ENCODE assay signal across 8 cellular contexts in the genomic region with DNA sequence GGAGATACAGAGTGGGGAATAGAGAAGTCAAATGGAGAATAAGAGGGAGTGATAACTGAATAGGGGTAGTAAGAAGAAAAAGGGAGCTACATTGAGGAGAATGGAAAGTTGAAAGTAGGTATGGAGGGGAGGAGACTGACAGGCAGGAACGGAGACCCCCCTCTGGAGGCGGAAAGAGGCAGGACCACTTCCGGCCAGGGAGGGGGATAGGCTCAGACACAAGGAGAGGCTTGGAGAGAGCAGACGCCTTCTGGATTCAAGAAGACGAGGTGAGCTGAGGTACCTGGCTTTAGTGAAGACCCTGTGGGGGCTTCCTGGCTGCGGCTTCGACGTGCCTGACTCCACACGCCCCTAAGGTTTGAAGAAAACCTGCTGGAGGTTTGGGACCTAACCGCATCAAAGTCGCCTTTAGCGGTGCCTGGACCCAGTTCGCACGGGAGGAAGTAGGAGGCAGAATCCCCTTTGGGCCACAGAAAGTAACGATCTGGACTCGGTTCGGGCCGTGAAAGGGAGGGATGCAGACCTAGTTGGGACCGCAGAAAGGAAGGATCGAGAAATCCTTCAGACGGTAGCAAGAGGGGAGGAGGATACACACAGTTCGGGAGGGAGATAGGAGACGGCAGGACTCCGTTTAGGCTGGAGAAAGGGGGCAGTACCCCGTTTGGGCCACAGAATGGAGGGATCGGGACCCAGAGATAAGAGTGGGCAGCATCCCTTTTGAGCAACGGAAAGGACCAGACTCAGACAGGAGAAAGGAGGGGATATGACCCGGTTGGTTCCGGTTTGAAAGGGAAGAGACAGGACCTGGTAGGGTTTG. TPM values are rescaled to one million over a fixed set of nuclear protein-coding genes. Genes with fewer than 3 reads are reported as not detected.
DNase-seq lines count a peak whose midpoint lies in the region; ATAC-seq, FAIRE-seq and TF ChIP-seq lines count a peak whose summit lies in the region.

A gene with protein sequence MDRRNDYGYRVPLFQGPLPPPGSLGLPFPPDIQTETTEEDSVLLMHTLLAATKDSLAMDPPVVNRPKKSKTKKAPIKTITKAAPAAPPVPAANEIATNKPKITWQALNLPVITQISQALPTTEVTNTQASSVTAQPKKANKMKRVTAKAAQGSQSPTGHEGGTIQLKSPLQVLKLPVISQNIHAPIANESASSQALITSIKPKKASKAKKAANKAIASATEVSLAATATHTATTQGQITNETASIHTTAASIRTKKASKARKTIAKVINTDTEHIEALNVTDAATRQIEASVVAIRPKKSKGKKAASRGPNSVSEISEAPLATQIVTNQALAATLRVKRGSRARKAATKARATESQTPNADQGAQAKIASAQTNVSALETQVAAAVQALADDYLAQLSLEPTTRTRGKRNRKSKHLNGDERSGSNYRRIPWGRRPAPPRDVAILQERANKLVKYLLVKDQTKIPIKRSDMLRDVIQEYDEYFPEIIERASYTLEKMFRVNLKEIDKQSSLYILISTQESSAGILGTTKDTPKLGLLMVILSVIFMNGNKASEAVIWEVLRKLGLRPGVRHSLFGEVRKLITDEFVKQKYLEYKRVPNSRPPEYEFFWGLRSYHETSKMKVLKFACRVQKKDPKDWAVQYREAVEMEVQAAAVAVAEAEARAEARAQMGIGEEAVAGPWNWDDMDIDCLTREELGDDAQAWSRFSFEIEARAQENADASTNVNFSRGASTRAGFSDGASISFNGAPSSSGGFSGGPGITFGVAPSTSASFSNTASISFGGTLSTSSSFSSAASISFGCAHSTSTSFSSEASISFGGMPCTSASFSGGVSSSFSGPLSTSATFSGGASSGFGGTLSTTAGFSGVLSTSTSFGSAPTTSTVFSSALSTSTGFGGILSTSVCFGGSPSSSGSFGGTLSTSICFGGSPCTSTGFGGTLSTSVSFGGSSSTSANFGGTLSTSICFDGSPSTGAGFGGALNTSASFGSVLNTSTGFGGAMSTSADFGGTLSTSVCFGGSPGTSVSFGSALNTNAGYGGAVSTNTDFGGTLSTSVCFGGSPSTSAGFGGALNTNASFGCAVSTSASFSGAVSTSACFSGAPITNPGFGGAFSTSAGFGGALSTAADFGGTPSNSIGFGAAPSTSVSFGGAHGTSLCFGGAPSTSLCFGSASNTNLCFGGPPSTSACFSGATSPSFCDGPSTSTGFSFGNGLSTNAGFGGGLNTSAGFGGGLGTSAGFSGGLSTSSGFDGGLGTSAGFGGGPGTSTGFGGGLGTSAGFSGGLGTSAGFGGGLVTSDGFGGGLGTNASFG (N-terminal part only) (plus strand): TSS at position 215 of the 817 bp plus-strand sequence. CDS start 1,423 bp downstream, outside the sequence.

- H3K9me3 ChIP-seq in AG04450 (ENCODE audit: control insufficient read depth, insufficient read depth, low read length) (no peaks in the 10 kb centered on the region), thyroid gland (no peaks in the 10 kb centered on the region), small intestine (ENCODE audit: control insufficient read depth, low read depth) (no peaks in the 10 kb centered on the region)

- H3K9me3 Mint-ChIP-seq in dendritic cell treated with granulocyte-macrophage colony-stimulating factor and Interleukin-4, amounts not matched to agents 40 ng/mL and 50 ng/mL, for 4 days = no peaks in the 10 kb centered on the region

- CTCF ChIA-PET in AG04450 (lab: Charles Lee) = interaction anchor here (0.9 to 1.4 kb wide), 3 partner anchors 19 to 281 kb away, joined by 3 to 5 read pairs (median 3); no protein-coding TSS in a partner anchor

- 1 to 3% methylated on average over 19 to 25 of the region's 29 CpGs for WGBS in thyroid gland, 2 donors
- 1 to 41% (median 15%) methylated on average over 29 of the region's 29 CpGs for WGBS in small intestine, 3 donors

- H3K4me1 ChIP-seq in thyroid gland (no peaks in the 10 kb centered on the region), small intestine (ENCODE audit: control insufficient read depth in 2 of 2, insufficient read depth in 1 of 2, low read depth in 1 of 2, low read length in 1 of 2) (no peaks in the 10 kb centered on the region)

- H3K4me3 ChIP-seq in AG04450 (ENCODE audit: low read depth, low read length) = peak within 1 kb of the TSS; percentile 84
- peak within 1 kb of the TSS in 2 of 3 donors; percentile 34 to 35 for H3K4me3 ChIP-seq in thyroid gland (replicated peaks in 1 of 3)
- H3K4me3 ChIP-seq in small intestine (ENCODE audit: low read depth in 1 of 2, low read length in 2 of 2) = peak within 1 kb of the TSS in 1 of 2 donors; percentile 38

- H3K27ac Mint-ChIP-seq in dendritic cell treated with granulocyte-macrophage colony-stimulating factor and Interleukin-4, amounts not matched to agents 40 ng/mL and 50 ng/mL, for 4 days = peak within 1 kb of the TSS; percentile 63

- POLR2A ChIA-PET in AG04450 (lab: Yijun Ruan, JAX) = interaction anchor here (0.7 to 0.8 kb wide), 2 partner anchors 15 to 29 kb away, joined by 6 read pairs; no protein-coding TSS in a partner anchor

- H3K4me3 Mint-ChIP-seq in dendritic cell treated with granulocyte-macrophage colony-stimulating factor and Interleukin-4, amounts not matched to agents 40 ng/mL and 50 ng/mL, for 4 days = peak within 1 kb of the TSS; percentile 66

- H3K36me3 ChIP-seq in thyroid gland (no peaks in the 10 kb centered on the region), small intestine (ENCODE audit: control insufficient read depth in 2 of 2, insufficient read depth in 2 of 2, low read length in 2 of 2) (no peaks in the 10 kb centered on the region)

- FAIRE-seq in small intestine (lab: Jason Lieb, UNC) = no peak

- intact Hi-C loops in dendritic cell treated with granulocyte-macrophage colony-stimulating factor and Interleukin-4, amounts not matched to agents 40 ng/mL and 50 ng/mL, for 4 days (cut with micrococcal nuclease) = loop anchor here (10.0 kb wide), 1 partner anchor 64 kb away; no protein-coding TSS in a partner anchor
- intact Hi-C loops in thyroid gland (cut with DNase I) = no loop called here

- H3K27me3 ChIP-seq in AG04450 (ENCODE audit: control insufficient read depth, insufficient read depth, low read length) (no peaks in the 10 kb centered on the region), thyroid gland (no peaks in the 10 kb centered on the region), small intestine (ENCODE audit: control insufficient read depth in 2 of 2, insufficient read depth in 2 of 2, low read length in 2 of 2) (no peaks in the 10 kb centered on the region)

- DNase-seq in AG04450 (ENCODE audit: low read depth, low spot score) (no peak), NCI-H748 treated with DMSO at 0.1 percent for 48 hours (lab: John Stamatoyannopoulos, UW) (peak; percentile 8), mesenteric fat pad (ENCODE audit: low spot score) (peak; percentile 41), thyroid gland (no peak), UCSD-AML1 (lab: John Stamatoyannopoulos, UW; ENCODE audit: unreplicated experiment) (no peak), small intestine (no peak)

- H3K27ac ChIP-seq in AG04450 (ENCODE audit: low read depth, low read length) = peak within 1 kb of the TSS; percentile 39
- no peak within 1 kb of the TSS for H3K27ac ChIP-seq in thyroid gland
- H3K27ac ChIP-seq in small intestine (ENCODE audit: low read depth in 1 of 2, low read length in 1 of 2) = no peak within 1 kb of the TSS

- no peaks in the 10 kb centered on the region for H3K36me3 Mint-ChIP-seq in dendritic cell treated with granulocyte-macrophage colony-stimulating factor and Interleukin-4, amounts not matched to agents 40 ng/mL and 50 ng/mL, for 4 days (ENCODE audit: low read depth)

- ATAC-seq in GM19452 (IDR thresholded peaks at IDR 0.05; ENCODE audit: unreplicated experiment) = peak; percentile 16

- TF ChIP-seq CTCF in AG04450 (IDR thresholded peaks at IDR 0.05; ENCODE audit: low read depth, low read length) = peak; percentile 47
- no peak for TF ChIP-seq CTCF in thyroid gland (IDR thresholded peaks at IDR 0.05)

- TF ChIP-seq POLR2A in thyroid gland (IDR thresholded peaks at IDR 0.05) = no peak

- peaks cover 26% of the 10 kb centered on the region for H3K27me3 Mint-ChIP-seq in dendritic cell treated with granulocyte-macrophage colony-stimulating factor and Interleukin-4, amounts not matched to agents 40 ng/mL and 50 ng/mL, for 4 days

- peaks cover 21% of the 10 kb centered on the region for H3K4me1 Mint-ChIP-seq in dendritic cell treated with granulocyte-macrophage colony-stimulating factor and Interleukin-4, amounts not matched to agents 40 ng/mL and 50 ng/mL, for 4 days (ENCODE audit: low read depth)

RNA-seq across cellular contexts. Expression of the gene that starts here (rescaled TPM):
- polyA plus RNA-seq in AG04450 (2011; rRNA removed) (60.0 and 63.2 TPM in 2 replicates), small intestine (1 to 10 TPM in 1 of 3 donors, under 1 TPM in 1, not detected in 1; 0.81 to 2.1 TPM)
- 41.5 and 52.6 TPM in 2 replicates for polyA minus RNA-seq in AG04450 (2011; rRNA and poly(A)+ RNA removed)
- total RNA-seq in mesenteric fat pad (3.9 TPM), thyroid gland (10 to 100 TPM; 16.7 to 42.1 (median 23.3) TPM)

Comparison
In these comparisons a context has a peak if more than half of its experiments do, and no peak if none do; other contexts are left out.
1. RNA of the gene that starts here (polyA plus RNA-seq): 60.0 to 63.2 TPM in AG04450; 0.81 to 2.1 TPM in small intestine; every median in the first group is over 10 times any median in the second.
2. DNase-seq: peak in NCI-H748 treated with DMSO at 0.1 percent for 48 hours (single experiment) and mesenteric fat pad (single experiment); none in AG04450 (single experiment), thyroid gland (0 of 2), UCSD-AML1 (single experiment) and small intestine (single experiment).